ENCODE assay signal across 16 cellular contexts in genomic region chr6:64290867-64291266, GRCh38.
DNase-seq lines count a peak whose midpoint lies in the region; ATAC-seq and TF ChIP-seq lines count a peak whose summit lies in the region.
"Had no signal": no experiment of that assay in that cellular context is flagged by ENCODE, and none has a peak within 500 bp of the region (broad histone marks: within the 10 kb centered on the region; RNA-seq: fewer than 3 reads in every experiment).

No MANE protein-coding gene starts in this region.

- H3K4me3 ChIP-seq in PC-3 (ENCODE audit: low read length) = peak overlapping the region; percentile 17; the same call in 1 of the 2 replicates
- no peak overlapping the region for H3K4me3 ChIP-seq in right cardiac atrium (ENCODE audit: low read length)
- no peak overlapping the region for H3K4me3 ChIP-seq in gastroesophageal sphincter
- H3K4me3 ChIP-seq: K562 had no signal

- peak overlapping the region; percentile 87 for H3K27ac ChIP-seq in PC-3 (ENCODE audit: low read length)
- no peak overlapping the region for H3K27ac ChIP-seq in right cardiac atrium (ENCODE audit: low read length)
- no peak overlapping the region for H3K27ac ChIP-seq in gastroesophageal sphincter
- H3K27ac ChIP-seq: C4-2B had no signal

- CTCF ChIA-PET in PC-3 (lab: Charles Lee) = interaction anchor here (0.6 to 1.5 kb wide), 2 partner anchors 40 to 722 kb away, joined by 4 to 5 read pairs; no protein-coding TSS in a partner anchor

- H3K27me3 ChIP-seq in PC-3 (ENCODE audit: low read length) (no peaks in the 10 kb centered on the region), right cardiac atrium (ENCODE audit: control insufficient read depth, insufficient read depth) (no peaks in the 10 kb centered on the region), gastroesophageal sphincter (no peaks in the 10 kb centered on the region)
- H3K27me3 ChIP-seq: BE2C had no signal

- no peak overlapping the region for H2AFZ ChIP-seq in PC-3 (ENCODE audit: low read length)

- peak overlapping the region; percentile 64 for H3K4me2 ChIP-seq in PC-3 (ENCODE audit: low read length)

- H3K79me2 ChIP-seq in PC-3 (ENCODE audit: low read length) = no peaks in the 10 kb centered on the region

- peak overlapping the region; percentile 43 for H3K9ac ChIP-seq in PC-3 (ENCODE audit: low read length)

- H4K20me1 ChIP-seq in PC-3 (ENCODE audit: low read length) = no peaks in the 10 kb centered on the region

- TF ChIP-seq POLR2A in gastroesophageal sphincter (IDR thresholded peaks at IDR 0.05) = no peak

- H3K9me3 ChIP-seq in PC-3 (ENCODE audit: low read length) (no peaks in the 10 kb centered on the region), right cardiac atrium (ENCODE audit: control insufficient read depth, low read length) (no peaks in the 10 kb centered on the region), gastroesophageal sphincter (no peaks in the 10 kb centered on the region)
- H3K9me3 ChIP-seq: BE2C had no signal

- H3K9me2 ChIP-seq in PC-3 (replicated peaks; ENCODE audit: low read length) = no peaks in the 10 kb centered on the region

- no TSS peak for BruUV-seq in PC-3 (replicated peaks; lab: Mats Ljungman, UMichigan)

- POLR2A ChIA-PET in PC-3 (lab: Charles Lee; ENCODE audit: unreplicated experiment) = no interaction called here

- intact Hi-C loops in PC-3 (cut with micrococcal nuclease) (loop anchor here (2.0 to 10.0 kb wide), 5 partner anchors 40 to 604 kb away; no protein-coding TSS in a partner anchor), right cardiac atrium (cut with DNase I) (no loop called here)

- H3K36me3 ChIP-seq in PC-3 (ENCODE audit: low read depth, low read length) (no peaks in the 10 kb centered on the region), gastroesophageal sphincter (no peaks in the 10 kb centered on the region)
- H3K36me3 ChIP-seq: BE2C had no signal

- 61% methylated on average over 3 of the region's 3 CpGs for WGBS in right cardiac atrium
- 49 to 50% methylated on average over 2 to 3 of the region's 3 CpGs for WGBS in gastroesophageal sphincter (ENCODE audit: low coverage in 1 of 2), 2 donors

- ATAC-seq in PC-3 = peak; percentile 58
- ATAC-seq in right cardiac atrium = no peak
- ATAC-seq in gastroesophageal sphincter = no peak
- ATAC-seq: K562 had no signal

- DNase-seq in HS-5 (ENCODE audit: low read depth) = peak; percentile 35
- peak; percentile 82 for DNase-seq in PC-3
- DNase-seq in astrocyte of the hippocampus (ENCODE audit: low read depth, low spot score) = peak; percentile 4
- DNase-seq in right cardiac atrium = no peak
- no peak for DNase-seq in anterior cingulate cortex (lab: John Stamatoyannopoulos, UW)
- DNase-seq in C1 segment of cervical spinal cord (lab: John Stamatoyannopoulos, UW) = no peak
- DNase-seq: ACHN; BE2C; CD4-positive, alpha-beta T cell; DMS153; DMS79; GDM1; H9 had no signal

- no peak for TF ChIP-seq EP300 in gastroesophageal sphincter (IDR thresholded peaks at IDR 0.05)

- TF ChIP-seq CTCF in PC-3 (conservative IDR thresholded peaks at IDR 0.05; ENCODE audit: low read depth, low read length) = no peak
- no peak for TF ChIP-seq CTCF in gastroesophageal sphincter (IDR thresholded peaks at IDR 0.05)

- H3F3A ChIP-seq in PC-3 (ENCODE audit: low read length, unreplicated experiment) = peaks cover 14% of the 10 kb centered on the region

- H3K4me1 ChIP-seq in PC-3 (ENCODE audit: insufficient read depth, low read length) (peaks cover 52% of the 10 kb centered on the region), right cardiac atrium (ENCODE audit: control insufficient read depth, insufficient read depth, low read length) (no peaks in the 10 kb centered on the region), gastroesophageal sphincter (no peaks in the 10 kb centered on the region)

Comparison
In these comparisons a context has a peak if more than half of its experiments do, and no peak if none do; other contexts are left out.
1. DNase-seq: peak in HS-5 (single experiment), PC-3 (single experiment) and astrocyte of the hippocampus (single experiment); none in right cardiac atrium (0 of 3), anterior cingulate cortex (0 of 58) and C1 segment of cervical spinal cord (0 of 14).